ENCODE assay signal across 2 cellular contexts in genomic region chr22:37775785-37776638, GRCh38.
TF ChIP-seq lines count a peak whose summit lies in the region.

No MANE protein-coding gene starts in this region.

TF ChIP-seq in HCT116, 20 proteins besides CTCF, POLR2A, EP300 and RAD21:
- TF ChIP-seq MAX (IDR thresholded peaks at IDR 0.05) (no peak), ZBTB33 (IDR thresholded peaks at IDR 0.05; ENCODE audit: extremely low read depth, insufficient replicate concordance, low read length) (no peak), EZH2phosphoT487 (IDR thresholded peaks at IDR 0.05; ENCODE audit: borderline replicate concordance) (no peak), TCF7L2 (IDR thresholded peaks at IDR 0.05; ENCODE audit: borderline replicate concordance, extremely low read depth, insufficient read depth, insufficient read length) (no peak), ZNF274 (IDR thresholded peaks at IDR 0.05; ENCODE audit: low read depth, low read length) (no peak), ZFX (IDR thresholded peaks at IDR 0.05) (no peak), EZH2 (IDR thresholded peaks at IDR 0.05) (no peak), FOSL1 (IDR thresholded peaks at IDR 0.05; ENCODE audit: low read depth) (no peak), SIN3A (IDR thresholded peaks at IDR 0.05; ENCODE audit: low read depth) (no peak), ELF1 (IDR thresholded peaks at IDR 0.05; ENCODE audit: borderline replicate concordance, low read depth) (no peak)

TF ChIP-seq in GM12878, 131 proteins besides CTCF, POLR2A, EP300 and RAD21:
- TF ChIP-seq RUNX3 (IDR thresholded peaks at IDR 0.05; ENCODE audit: low read length) (0 out of 2 replicates have a peak, but pooled peaks have one; percentile 4), E2F8 (IDR thresholded peaks at IDR 0.05; ENCODE audit: low read depth, partially characterized antibody) (no peak), POLR2AphosphoS5 (IDR thresholded peaks at IDR 0.05; ENCODE audit: low read length) (no peak)
